ENCODE assay signal across 1 cellular context in genomic region chr19:48362716-48363499, GRCh38.
TF ChIP-seq lines count a peak whose summit lies in the region.

No MANE protein-coding gene starts in this region.

TF ChIP-seq in GM12878, 131 proteins besides CTCF, POLR2A, EP300 and RAD21 (continued from another document):
- TF ChIP-seq RFX5 (IDR thresholded peaks at IDR 0.05; ENCODE audit: low read depth, low read length), result no peak
- TF ChIP-seq TCF12 (IDR thresholded peaks at IDR 0.05; ENCODE audit: low read depth, low read length), result 0 out of 2 replicates have a peak, but pooled peaks have one; percentile 34
- TF ChIP-seq ESRRA (IDR thresholded peaks at IDR 0.05; ENCODE audit: low read length), result no peak
- TF ChIP-seq SKIL (IDR thresholded peaks at IDR 0.05; ENCODE audit: low read depth, poor library complexity, severe bottlenecking), result no peak
- no peak for TF ChIP-seq NFIC (IDR thresholded peaks at IDR 0.05; ENCODE audit: low read depth, low read length)
- TF ChIP-seq FOXK2 (IDR thresholded peaks at IDR 0.05), result no peak
- TF ChIP-seq USF2 (IDR thresholded peaks at IDR 0.05; ENCODE audit: borderline replicate concordance, low read depth, low read length), result no peak
- no peak for TF ChIP-seq ZBED1 (IDR thresholded peaks at IDR 0.05; ENCODE audit: borderline replicate concordance)
- TF ChIP-seq RUNX3 (IDR thresholded peaks at IDR 0.05; ENCODE audit: low read length), result no peak
- TF ChIP-seq TARDBP (IDR thresholded peaks at IDR 0.05; ENCODE audit: borderline replicate concordance), result peak; percentile 92
- no peak for TF ChIP-seq NR2F1 (conservative IDR thresholded peaks at IDR 0.05)
- 0 out of 2 replicates have a peak, but pooled peaks have one; percentile 10 for TF ChIP-seq ELK1 (IDR thresholded peaks at IDR 0.05; ENCODE audit: low read depth, low read length)
- TF ChIP-seq POLR2AphosphoS5 (IDR thresholded peaks at IDR 0.05; ENCODE audit: low read length), result no peak
- no peak for TF ChIP-seq MYC (IDR thresholded peaks at IDR 0.05; ENCODE audit: insufficient read depth, insufficient read length, insufficient replicate concordance, low read length, severe bottlenecking)
- no peak for TF ChIP-seq CBX5 (IDR thresholded peaks at IDR 0.05; ENCODE audit: low read depth)
- no peak; the same call in 1 of the 2 replicates for TF ChIP-seq CBFB (IDR thresholded peaks at IDR 0.05; ENCODE audit: low read depth)
- peak; percentile 84 for TF ChIP-seq SREBF1 (IDR thresholded peaks at IDR 0.05; ENCODE audit: low read length)
- no peak for TF ChIP-seq MAX (IDR thresholded peaks at IDR 0.05; ENCODE audit: low read depth, low read length)
- TF ChIP-seq MYB (IDR thresholded peaks at IDR 0.05; ENCODE audit: borderline replicate concordance, low read depth, low read length), result 0 out of 2 replicates have a peak, but pooled peaks have one; percentile 17
- no peak for TF ChIP-seq KDM1A (IDR thresholded peaks at IDR 0.05; ENCODE audit: borderline replicate concordance)
- no peak for TF ChIP-seq POLR2AphosphoS2 (IDR thresholded peaks at IDR 0.05; ENCODE audit: low read depth, low read length)
- TF ChIP-seq CEBPB (IDR thresholded peaks at IDR 0.05; ENCODE audit: borderline replicate concordance in 1 of 2, low read depth in 2 of 2, low read length in 2 of 2), result no peak
